In genomic region chr6:99951016-99951805, GRCh38 we compare ENCODE assay signal across 36 cellular contexts. TPM values are rescaled to one million over a fixed set of nuclear protein-coding genes. Genes with fewer than 3 reads are reported as not detected.
"Had no signal": no experiment of that assay in that cellular context is flagged by ENCODE, and none has a peak within 500 bp of the region (broad histone marks: within the 10 kb centered on the region; RNA-seq: fewer than 3 reads in every experiment).

No MANE protein-coding gene starts in this region.

- H3K27ac ChIP-seq: left lung, lower lobe of right lung, ovary, right atrium auricular region, right lobe of liver, suprapubic skin, thoracic aorta, tibial artery, upper lobe of right lung had no signal

- H3K27ac Mint-ChIP-seq: immature natural killer cell; naive B cell; natural killer cell; nephron progenitor cell; progenitor cell of endocrine pancreas; stimulated activated naive CD8-positive, alpha-beta T cell treated with anti-CD3 and anti-CD28 coated beads, Interleukin-15, Interleukin-2, amounts not matched to agents 100 ng/mL and 50 ng/mL, for 24 hours had no signal

- H3K4me1 ChIP-seq: left lung, lower lobe of right lung, right atrium auricular region, right lobe of liver, suprapubic skin, tibial artery, upper lobe of right lung had no signal

- H3K4me3 Mint-ChIP-seq: immature natural killer cell; naive B cell; natural killer cell; nephron progenitor cell; stimulated activated naive CD8-positive, alpha-beta T cell treated with anti-CD3 and anti-CD28 coated beads, Interleukin-15, Interleukin-2, amounts not matched to agents 100 ng/mL and 50 ng/mL, for 24 hours had no signal

- H3K4me1 Mint-ChIP-seq: immature natural killer cell, naive B cell, natural killer cell, nephron progenitor cell had no signal

- ATAC-seq: left colon, left lung, lower lobe of right lung, natural killer cell, right lobe of liver, upper lobe of right lung had no signal

- H3K36me3 Mint-ChIP-seq: immature natural killer cell, naive B cell, natural killer cell had no signal

- DNase-seq: hypothalamus; immature natural killer cell; kidney; left colon; left lung; lower lobe of right lung; mammary epithelial cell; mesenchymal stem cell; naive B cell; natural killer cell; nephron progenitor cell; ovary; right lobe of liver; stimulated activated CD4-positive, alpha-beta T cell treated with anti-CD3 and anti-CD28 coated beads, Interleukin-1b, Interleukin-23, amount 100 ng/mL, for 48 hours; stimulated activated CD4-positive, alpha-beta T cell treated with anti-CD3 and anti-CD28 coated beads, Interleukin-2, amount 100 ng/mL, for 48 hours; stimulated activated CD4-positive, alpha-beta T cell treated with anti-CD3 and anti-CD28 coated beads, Interleukin-4, amount 100 ng/mL, for 4 hours; stimulated activated CD8-positive, alpha-beta memory T cell treated with anti-CD3 and anti-CD28 coated beads, Interleukin-4, amount 100 ng/mL, for 48 hours; stimulated activated naive CD4-positive, alpha-beta T cell; tibial artery; trophoblast cell; upper lobe of right lung had no signal

- H3K36me3 ChIP-seq: left lung, lower lobe of right lung, ovary, right atrium auricular region, right lobe of liver, suprapubic skin, thoracic aorta, tibial artery, upper lobe of right lung had no signal

- H3K27me3 Mint-ChIP-seq: naive B cell; progenitor cell of endocrine pancreas; stimulated activated naive CD8-positive, alpha-beta T cell treated with anti-CD3 and anti-CD28 coated beads, Interleukin-15, Interleukin-2, amounts not matched to agents 100 ng/mL and 50 ng/mL, for 24 hours had no signal

- FAIRE-seq: islet of Langerhans, kidney, urothelium cell line had no signal

- H3K4me3 ChIP-seq: left lung, lower lobe of right lung, ovary, right atrium auricular region, right lobe of liver, smooth muscle cell, suprapubic skin, thoracic aorta, tibial artery, upper lobe of right lung had no signal

- H3K9me3 ChIP-seq: left lung, lower lobe of right lung, ovary, right atrium auricular region, right lobe of liver, suprapubic skin, thoracic aorta, tibial artery, upper lobe of right lung had no signal

- H3K9me3 Mint-ChIP-seq: nephron progenitor cell; stimulated activated naive CD8-positive, alpha-beta T cell treated with anti-CD3 and anti-CD28 coated beads, Interleukin-15, Interleukin-2, amounts not matched to agents 100 ng/mL and 50 ng/mL, for 24 hours had no signal

- H3K4me2 ChIP-seq: smooth muscle cell had no signal

- H3K27me3 ChIP-seq: left lung, ovary, right atrium auricular region, right lobe of liver, suprapubic skin, tibial artery, upper lobe of right lung had no signal

RNA-seq across cellular contexts. Expression of gene MCHR2, which starts 42.8 kb away (rescaled TPM):
- total RNA-seq: kidney, left colon, left lung, liver, lower lobe of right lung, mammary epithelial cell, mucosa of gallbladder, natural killer cell, omental fat pad, ovary, progenitor cell of endocrine pancreas, pulmonary artery endothelial cell, renal cortical epithelial cell, right atrium auricular region, right lobe of liver, skeletal muscle tissue, smooth muscle cell, subcutaneous adipose tissue, suprapubic skin, thoracic aorta, upper lobe of right lung had no signal
- polyA plus RNA-seq: immature natural killer cell, liver, mammary epithelial cell, ovary, smooth muscle cell had no signal
